In genomic region chr4:8182858-8183725, GRCh38 we compare ENCODE assay signal across 9 cellular contexts. TPM values are rescaled to one million over a fixed set of nuclear protein-coding genes. Genes with fewer than 3 reads are reported as not detected.
DNase-seq lines count a peak whose midpoint lies in the region; ATAC-seq and TF ChIP-seq lines count a peak whose summit lies in the region.
"Had no signal": no experiment of that assay in that cellular context is flagged by ENCODE, and none has a peak within 500 bp of the region (broad histone marks: within the 10 kb centered on the region; RNA-seq: fewer than 3 reads in every experiment).

No MANE protein-coding gene starts in this region.

- TF ChIP-seq CTCF in Peyer's patch (IDR thresholded peaks at IDR 0.05) (no peak), foreskin fibroblast (IDR thresholded peaks at IDR 0.05; ENCODE audit: low read depth, low read length) (no peak), psoas muscle (IDR thresholded peaks at IDR 0.05) (no peak)

- peak overlapping the region in 1 of 4 donors; percentile 17 for H3K27ac ChIP-seq in Peyer's patch
- H3K27ac ChIP-seq in psoas muscle, result no peak overlapping the region

- peak; percentile 27 for DNase-seq in GM04503 (ENCODE audit: low read depth)
- DNase-seq in Peyer's patch, result peak in 2 of 3 donors; percentile 87 to 89
- DNase-seq in foreskin fibroblast, result peak; percentile 36 to 73
- DNase-seq in psoas muscle, result peak; percentile 87 to 92
- DNase-seq in D341Med (ENCODE audit: low spot score), result no peak
- no peak for DNase-seq in OCI-M2 (lab: John Stamatoyannopoulos, UW; ENCODE audit: unreplicated experiment)
- no peak for DNase-seq in T-helper 17 cell
- DNase-seq: stimulated activated naive B cell treated with anti-CD40 and anti-IgM and Interleukin-4, amounts not matched to agents 10 μg/mL and 1 μg/mL and 100 μg/mL, for 72 hours had no signal

- no peaks in the 10 kb centered on the region for H3K36me3 Mint-ChIP-seq in T-helper 17 cell (ENCODE audit: low read depth)
- H3K36me3 Mint-ChIP-seq: stimulated activated naive B cell treated with anti-CD40 and anti-IgM and Interleukin-4, amounts not matched to agents 10 μg/mL and 1 μg/mL and 100 μg/mL, for 72 hours had no signal

- no peak overlapping the region for H3K4me3 Mint-ChIP-seq in T-helper 17 cell
- H3K4me3 Mint-ChIP-seq: stimulated activated naive B cell treated with anti-CD40 and anti-IgM and Interleukin-4, amounts not matched to agents 10 μg/mL and 1 μg/mL and 100 μg/mL, for 72 hours had no signal

- H3K36me3 ChIP-seq in Peyer's patch, result no peaks in the 10 kb centered on the region
- H3K36me3 ChIP-seq in psoas muscle (ENCODE audit: insufficient read depth in 1 of 2, low read depth in 1 of 2), result no peaks in the 10 kb centered on the region

- peaks cover 11% of the 10 kb centered on the region for H3K27me3 Mint-ChIP-seq in T-helper 17 cell

- H3K4me1 Mint-ChIP-seq in T-helper 17 cell, result no peaks in the 10 kb centered on the region
- H3K4me1 Mint-ChIP-seq: stimulated activated naive B cell treated with anti-CD40 and anti-IgM and Interleukin-4, amounts not matched to agents 10 μg/mL and 1 μg/mL and 100 μg/mL, for 72 hours had no signal

- H3K27me3 ChIP-seq in Peyer's patch (no peaks in the 10 kb centered on the region), psoas muscle (ENCODE audit: insufficient read depth in 3 of 3, low read length in 2 of 3) (no peaks in the 10 kb centered on the region)

- ATAC-seq in psoas muscle (peak; percentile 41 to 73 (median 60)), T-helper 17 cell (no peak), HG03159 (IDR thresholded peaks at IDR 0.05; ENCODE audit: unreplicated experiment) (no peak)
- ATAC-seq: stimulated activated naive B cell treated with anti-CD40 and anti-IgM and Interleukin-4, amounts not matched to agents 10 μg/mL and 1 μg/mL and 100 μg/mL, for 72 hours had no signal

- intact Hi-C loops in psoas muscle (cut with DNase I), result no loop called here

- H3K4me1 ChIP-seq in Peyer's patch (peaks cover 0 to 26% (median 0%) of the 10 kb centered on the region in 4 donors), psoas muscle (peaks cover 26% of the 10 kb centered on the region)

- no peak overlapping the region for H3K4me3 ChIP-seq in Peyer's patch
- H3K4me3 ChIP-seq in foreskin fibroblast (ENCODE audit: low read depth in 1 of 2, low read length in 2 of 2), result no peak overlapping the region
- H3K4me3 ChIP-seq in psoas muscle, result no peak overlapping the region

- no peak overlapping the region for H3K27ac Mint-ChIP-seq in T-helper 17 cell
- H3K27ac Mint-ChIP-seq: stimulated activated naive B cell treated with anti-CD40 and anti-IgM and Interleukin-4, amounts not matched to agents 10 μg/mL and 1 μg/mL and 100 μg/mL, for 72 hours had no signal

- whole genome bisulfite sequencing in psoas muscle, 3 donors, result 50 to 55% (median 51%) methylated on average over 25 of the region's 25 CpGs

- no peaks in the 10 kb centered on the region for H3K9me3 ChIP-seq in Peyer's patch
- H3K9me3 ChIP-seq in psoas muscle, result no peaks in the 10 kb centered on the region
- H3K9me3 ChIP-seq in T-helper 17 cell (ENCODE audit: control insufficient read depth, low read length, poor library complexity, severe bottlenecking), result no peaks in the 10 kb centered on the region

- TF ChIP-seq POLR2A in Peyer's patch (IDR thresholded peaks at IDR 0.05), result no peak

RNA-seq across cellular contexts. Expression of gene SH3TC1, which starts 16.0 kb away (rescaled TPM):
- total RNA-seq in Peyer's patch (10 to 100 TPM in 2 of 4 donors, 1 to 10 TPM in 2; 4.2 to 88.3 (median 11.8) TPM), psoas muscle (1 to 10 TPM; 4.6 to 7.9 (median 4.9) TPM), T-helper 17 cell (100 to 1,000 TPM; 134 TPM)
- 1 to 10 TPM; 1.9 to 5.0 (median 4.0) TPM for polyA plus RNA-seq in psoas muscle

RNA-seq across cellular contexts. Expression of gene ABLIM2, which starts 24.5 kb away (rescaled TPM):
- total RNA-seq in Peyer's patch (10 to 100 TPM in 3 of 4 donors, 1 to 10 TPM in 1; 9.0 to 24.2 (median 11.7) TPM), psoas muscle (100 to 1,000 TPM; 127 to 956 (median 461) TPM), T-helper 17 cell (1 to 10 TPM; 4.1 to 4.3 TPM)
- polyA plus RNA-seq in psoas muscle, result 100 to 1,000 TPM in 2 of 3 donors, 10 to 100 TPM in 1; 82.2 to 295 (median 123) TPM

Comparison
In these comparisons a context has a peak if more than half of its experiments do, and no peak if none do; other contexts are left out.
1. DNase-seq: peak in GM04503 (single experiment), Peyer's patch (2 of 3), foreskin fibroblast (2 of 2) and psoas muscle (2 of 2); none in D341Med (single experiment), OCI-M2 (single experiment) and T-helper 17 cell (0 of 3).
2. ATAC-seq: peak in psoas muscle (4 of 4); none in T-helper 17 cell (single experiment) and HG03159 (single experiment).
3. RNA of gene ABLIM2, which starts 24.5 kb away (total RNA-seq): 127 to 956 TPM in psoas muscle; 9.0 to 24.2 TPM in Peyer's patch and 4.1 to 4.3 TPM in T-helper 17 cell; every median in the first group is over 4 times any median in the second.